ENCODE assay signal across 10 cellular contexts in the genomic region with DNA sequence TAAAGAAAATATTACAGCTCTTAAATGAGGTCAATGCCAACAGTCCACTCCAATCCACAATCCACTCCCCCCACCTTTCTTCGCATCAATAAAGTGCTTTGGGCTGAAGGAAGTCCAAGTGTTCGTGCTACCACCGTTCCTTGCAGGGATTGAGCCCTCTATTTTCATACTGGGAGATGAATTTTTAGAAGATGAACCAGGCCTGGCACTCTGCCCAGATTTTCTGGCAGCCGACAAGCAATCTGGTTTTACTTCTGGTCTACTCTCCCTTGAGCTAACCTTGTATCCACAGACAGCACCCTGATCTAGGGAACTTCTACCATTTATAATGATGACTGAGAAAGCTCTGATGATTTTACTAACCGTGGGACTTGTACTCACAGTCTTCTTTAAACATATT.
A peak's percentile ranks its signal among the peaks of the same experiment; 100 is the strongest.
DNase-seq lines count a peak whose midpoint lies in the region; ATAC-seq and TF ChIP-seq lines count a peak whose summit lies in the region.
"Had no signal": no experiment of that assay in that cellular context is flagged by ENCODE, and none has a peak within 500 bp of the region (broad histone marks: within the 10 kb centered on the region; RNA-seq: fewer than 3 reads in every experiment).

No MANE protein-coding gene starts in this region.

- ATAC-seq in GM19397 (IDR thresholded peaks at IDR 0.05; ENCODE audit: unreplicated experiment) = no peak
- no peak for ATAC-seq in effector memory CD8-positive, alpha-beta T cell (replicated peaks)

- peak; percentile 35 to 71 (median 67) for DNase-seq in NCI-H1417 (lab: John Stamatoyannopoulos, UW)
- no peak for DNase-seq in NCI-H1417 treated with DMSO at 0.1 percent for 48 hours (lab: John Stamatoyannopoulos, UW)
- DNase-seq in SK-N-DZ (ENCODE audit: low spot score) = peak; percentile 20
- peak; percentile 14 to 89 for DNase-seq in cardiac muscle cell (ENCODE audit: low read depth in 1 of 2, low spot score in 1 of 2)
- DNase-seq in tibial nerve (ENCODE audit: low spot score in 2 of 2) = peak; percentile 50
- no peak for DNase-seq in stimulated activated CD4-positive, alpha-beta T cell treated with anti-CD3 and anti-CD28 coated beads, Interleukin-2, amount 100 ng/mL, for 48 hours
- DNase-seq in effector memory CD8-positive, alpha-beta T cell = no peak

- H3K27me3 Mint-ChIP-seq in effector memory CD8-positive, alpha-beta T cell = no peaks in the 10 kb centered on the region
- H3K27me3 Mint-ChIP-seq: activated naive CD8-positive, alpha-beta T cell; B cell had no signal

- no peaks in the 10 kb centered on the region for H3K9me3 Mint-ChIP-seq in effector memory CD8-positive, alpha-beta T cell

- H3K27me3 ChIP-seq in cardiac muscle cell (no peaks in the 10 kb centered on the region), tibial nerve (no peaks in the 10 kb centered on the region)

- H3K4me3 Mint-ChIP-seq in effector memory CD8-positive, alpha-beta T cell = no peak overlapping the region
- H3K4me3 Mint-ChIP-seq: activated naive CD8-positive, alpha-beta T cell; B cell had no signal

- H3K4me1 ChIP-seq in cardiac muscle cell (ENCODE audit: low read depth) = no peaks in the 10 kb centered on the region
- peaks cover 0 to 12% (median 0%) of the 10 kb centered on the region in 4 donors for H3K4me1 ChIP-seq in tibial nerve

- H3K27ac ChIP-seq in cardiac muscle cell (no peak overlapping the region), tibial nerve (no peak overlapping the region)

- H3K9me3 ChIP-seq in cardiac muscle cell (ENCODE audit: low read depth) = no peaks in the 10 kb centered on the region
- no peaks in the 10 kb centered on the region for H3K9me3 ChIP-seq in tibial nerve

- TF ChIP-seq EP300 in tibial nerve (IDR thresholded peaks at IDR 0.05) = no peak

- H3K27ac Mint-ChIP-seq in effector memory CD8-positive, alpha-beta T cell = no peak overlapping the region
- H3K27ac Mint-ChIP-seq: activated naive CD8-positive, alpha-beta T cell; B cell had no signal

- TF ChIP-seq CTCF in cardiac muscle cell (IDR thresholded peaks at IDR 0.05; ENCODE audit: low read depth, low read length) (no peak), tibial nerve (IDR thresholded peaks at IDR 0.05) (no peak)

- H3K4me1 Mint-ChIP-seq in effector memory CD8-positive, alpha-beta T cell (ENCODE audit: low read depth in 2 of 2) = peaks cover 8 to 18% of the 10 kb centered on the region in 2 donors

- no peak overlapping the region for H3K4me3 ChIP-seq in cardiac muscle cell
- no peak overlapping the region for H3K4me3 ChIP-seq in tibial nerve

- H3K36me3 ChIP-seq in cardiac muscle cell (no peaks in the 10 kb centered on the region), tibial nerve (peaks cover 0 to 3% (median 0%) of the 10 kb centered on the region in 3 donors)

- H3K36me3 Mint-ChIP-seq in effector memory CD8-positive, alpha-beta T cell (ENCODE audit: insufficient read depth) = peaks cover 8% of the 10 kb centered on the region

- WGBS in tibial nerve, 2 donors = 26 to 36% methylated on average over 5 of the region's 5 CpGs

- no peak for TF ChIP-seq POLR2A in tibial nerve (IDR thresholded peaks at IDR 0.05)

Comparison
In these comparisons a context has a peak if more than half of its experiments do, and no peak if none do; other contexts are left out.
1. DNase-seq: peak in NCI-H1417 (3 of 3), SK-N-DZ (single experiment), cardiac muscle cell (2 of 2) and tibial nerve (2 of 2); none in NCI-H1417 treated with DMSO at 0.1 percent for 48 hours (single experiment), stimulated activated CD4-positive, alpha-beta T cell treated with anti-CD3 and anti-CD28 coated beads, Interleukin-2, amount 100 ng/mL, for 48 hours (0 of 2) and effector memory CD8-positive, alpha-beta T cell (0 of 3).